ENCODE assay signal across 8 cellular contexts in genomic region chr16:11976850-11977205, GRCh38. TPM values are rescaled to one million over a fixed set of nuclear protein-coding genes. Genes with fewer than 3 reads are reported as not detected.
DNase-seq lines count a peak whose midpoint lies in the region; ATAC-seq and TF ChIP-seq lines count a peak whose summit lies in the region.

No MANE protein-coding gene starts in this region.

- TF ChIP-seq CTCF in GM12865 (IDR thresholded peaks at IDR 0.05; ENCODE audit: insufficient read depth, low read depth, low read length, missing control alignments) (no peak), colonic mucosa (IDR thresholded peaks at IDR 0.05) (no peak)

- H3K27ac Mint-ChIP-seq in IgD-negative memory B cell = peak overlapping the region; percentile 39 to 94 (median 82)
- peak overlapping the region; percentile 82 to 98 (median 89) for H3K27ac Mint-ChIP-seq in naive thymus-derived CD8-positive, alpha-beta T cell

- H3K27me3 ChIP-seq in colonic mucosa = no peaks in the 10 kb centered on the region

- peaks cover 27 to 46% (median 45%) of the 10 kb centered on the region in 3 donors for H3K4me1 Mint-ChIP-seq in IgD-negative memory B cell
- peaks cover 27 to 51% (median 44%) of the 10 kb centered on the region in 4 donors for H3K4me1 Mint-ChIP-seq in naive thymus-derived CD8-positive, alpha-beta T cell

- no peak for ATAC-seq in naive thymus-derived CD8-positive, alpha-beta T cell
- ATAC-seq in HG03039 (IDR thresholded peaks at IDR 0.05; ENCODE audit: unreplicated experiment) (no peak), GM21447 (IDR thresholded peaks at IDR 0.05; ENCODE audit: unreplicated experiment) (no peak)

- H3K36me3 Mint-ChIP-seq in IgD-negative memory B cell = peaks cover 3% of the 10 kb centered on the region
- peaks cover 0 to 15% (median 0%) of the 10 kb centered on the region in 3 donors for H3K36me3 Mint-ChIP-seq in naive thymus-derived CD8-positive, alpha-beta T cell

- H3K9me3 Mint-ChIP-seq in IgD-negative memory B cell = no peaks in the 10 kb centered on the region
- H3K9me3 Mint-ChIP-seq in naive thymus-derived CD8-positive, alpha-beta T cell = no peaks in the 10 kb centered on the region

- H3K36me3 ChIP-seq in colonic mucosa = no peaks in the 10 kb centered on the region

- H3K4me1 ChIP-seq in colonic mucosa = peaks cover 13% of the 10 kb centered on the region

- H3K27me3 Mint-ChIP-seq in IgD-negative memory B cell = no peaks in the 10 kb centered on the region
- H3K27me3 Mint-ChIP-seq in naive thymus-derived CD8-positive, alpha-beta T cell = no peaks in the 10 kb centered on the region

- H3K4me3 Mint-ChIP-seq in IgD-negative memory B cell = peak overlapping the region; percentile 68 to 97 (median 93)
- peak overlapping the region; percentile 85 to 97 (median 93) for H3K4me3 Mint-ChIP-seq in naive thymus-derived CD8-positive, alpha-beta T cell

- peak overlapping the region; percentile 57 for H3K27ac ChIP-seq in colonic mucosa

- H3K9me3 ChIP-seq in colonic mucosa = no peaks in the 10 kb centered on the region

- peak overlapping the region; percentile 76 for H3K4me3 ChIP-seq in GM12865 (ENCODE audit: low read depth, low read length)
- H3K4me3 ChIP-seq in colonic mucosa = peak overlapping the region; percentile 98

- POLR2A ChIA-PET in naive thymus-derived CD8-positive, alpha-beta T cell (lab: Charles Lee) = interaction anchor here (0.6 to 2.1 kb wide), 14 partner anchors 10 to 126 kb away, joined by 3 to 14 read pairs (median 4); partner anchors contain the start of genes GSPT1 and RSL1D1

- intact Hi-C loops in colonic mucosa (cut with DNase I) = no loop called here

- no peak for DNase-seq in GM12865 (ENCODE audit: low read depth)
- no peak for DNase-seq in colonic mucosa
- DNase-seq in naive thymus-derived CD8-positive, alpha-beta T cell = no peak
- DNase-seq in NK-92 treated with Interleukin-12 subunit alpha and Interleukin-12 subunit beta, amount 100 ng/mL, for 24 hours (lab: John Stamatoyannopoulos, UW) = no peak
- no peak for DNase-seq in NCI-H748 treated with DMSO at 0.1 percent for 48 hours (lab: John Stamatoyannopoulos, UW)

- peak overlapping the region; percentile 80 to 94 for H3K9ac ChIP-seq in colonic mucosa (ENCODE audit: low read depth in 2 of 2, low read length in 2 of 2)

RNA-seq across cellular contexts. Expression of gene SNX29, which starts 0.3 kb away (rescaled TPM):
- 68.3 TPM for polyA plus RNA-seq in IgD-negative memory B cell
- 10 to 100 TPM in 1 of 2 donors, 1 to 10 TPM in 1; 9.6 to 11.3 TPM for total RNA-seq in colonic mucosa
- 10 to 100 TPM; 31.2 to 42.7 TPM for total RNA-seq in naive thymus-derived CD8-positive, alpha-beta T cell
- polyA plus RNA-seq in naive thymus-derived CD8-positive, alpha-beta T cell = 10 to 100 TPM in 2 of 3 donors, 1 to 10 TPM in 1; 6.1 to 14.3 (median 12.3) TPM

RNA-seq across cellular contexts. Expression of gene TNFRSF17, which starts 11.8 kb away (rescaled TPM):
- 83.0 TPM for polyA plus RNA-seq in IgD-negative memory B cell
- 1 to 10 TPM; 1.3 to 4.2 TPM for total RNA-seq in colonic mucosa
- 1 to 10 TPM in 1 of 2 experiments, under 1 TPM in 1; 0.63 to 1.2 TPM for total RNA-seq in naive thymus-derived CD8-positive, alpha-beta T cell
- polyA plus RNA-seq in naive thymus-derived CD8-positive, alpha-beta T cell = under 1 TPM in 1 of 3 donors, not detected in 2; 0.20 TPM

RNA-seq across cellular contexts. Expression of gene NPIPB2, which starts 35.0 kb away (rescaled TPM):
- polyA plus RNA-seq in IgD-negative memory B cell = 0.74 TPM
- 1 to 10 TPM; 2.4 to 9.3 TPM for total RNA-seq in colonic mucosa
- 10 to 100 TPM; 18.0 to 24.5 TPM for total RNA-seq in naive thymus-derived CD8-positive, alpha-beta T cell
- 1 to 10 TPM in 2 of 3 donors, not detected in 1; 1.1 to 2.5 TPM for polyA plus RNA-seq in naive thymus-derived CD8-positive, alpha-beta T cell
